9 cellular contexts compared by ENCODE assay signal in genomic region chr6:118665011-118665410, GRCh38. TPM values are rescaled to one million over a fixed set of nuclear protein-coding genes. Genes with fewer than 3 reads are reported as not detected.
A peak's percentile ranks its signal among the peaks of the same experiment; 100 is the strongest.
DNase-seq lines count a peak whose midpoint lies in the region; ATAC-seq and TF ChIP-seq lines count a peak whose summit lies in the region.
"Had no signal": no experiment of that assay in that cellular context is flagged by ENCODE, and none has a peak within 500 bp of the region (broad histone marks: within the 10 kb centered on the region; RNA-seq: fewer than 3 reads in every experiment).

No MANE protein-coding gene starts in this region.

- CTCF ChIA-PET in CD8-positive, alpha-beta memory T cell (lab: Charles Lee), result interaction anchor here (1.2 to 2.1 kb wide), 4 partner anchors 61 to 132 kb away, joined by 3 to 5 read pairs (median 4); no protein-coding TSS in a partner anchor

- peaks cover 4% of the 10 kb centered on the region for H3K36me3 ChIP-seq in CD8-positive, alpha-beta memory T cell (ENCODE audit: insufficient read depth, low read length)
- H3K36me3 ChIP-seq in GM23248 (ENCODE audit: low read depth) (no peaks in the 10 kb centered on the region), SJSA1 (no peaks in the 10 kb centered on the region), lower lobe of right lung (no peaks in the 10 kb centered on the region), sigmoid colon (no peaks in the 10 kb centered on the region)
- H3K36me3 ChIP-seq: uterus had no signal

- intact Hi-C loops in lower lobe of right lung (cut with DNase I), result no loop called here
- intact Hi-C loops in sigmoid colon (cut with DNase I), result no loop called here

- in situ Hi-C loops in GM23248 (cut with MboI), result no loop called here

- no peaks in the 10 kb centered on the region for H3K9me3 Mint-ChIP-seq in CD8-positive, alpha-beta memory T cell

- H3K9me3 ChIP-seq in CD8-positive, alpha-beta memory T cell (ENCODE audit: low read length), result no peaks in the 10 kb centered on the region
- H3K9me3 ChIP-seq in GM23248 (ENCODE audit: low read depth) (no peaks in the 10 kb centered on the region), SJSA1 (replicated peaks) (no peaks in the 10 kb centered on the region), lower lobe of right lung (no peaks in the 10 kb centered on the region), sigmoid colon (no peaks in the 10 kb centered on the region)
- H3K9me3 ChIP-seq: uterus had no signal

- no peaks in the 10 kb centered on the region for H3K27me3 ChIP-seq in CD8-positive, alpha-beta memory T cell (ENCODE audit: insufficient read depth, low read length, poor library complexity, severe bottlenecking)
- H3K27me3 ChIP-seq in GM23248 (replicated peaks; ENCODE audit: insufficient read depth) (no peaks in the 10 kb centered on the region), SJSA1 (replicated peaks) (no peaks in the 10 kb centered on the region), lower lobe of right lung (ENCODE audit: low read depth) (no peaks in the 10 kb centered on the region), sigmoid colon (no peaks in the 10 kb centered on the region)
- H3K27me3 ChIP-seq: uterus had no signal

- H3K4me3 Mint-ChIP-seq in CD8-positive, alpha-beta memory T cell, result peak overlapping the region; percentile 80 to 89 (median 87)

- peaks cover 0 to 16% (median 5%) of the 10 kb centered on the region in 3 donors for H3K36me3 Mint-ChIP-seq in CD8-positive, alpha-beta memory T cell

- peaks cover 51% of the 10 kb centered on the region for H3K4me1 ChIP-seq in CD8-positive, alpha-beta memory T cell (ENCODE audit: insufficient read depth, low read length)
- peaks cover 21% of the 10 kb centered on the region for H3K4me1 ChIP-seq in GM23248 (ENCODE audit: insufficient read depth)
- H3K4me1 ChIP-seq in SJSA1 (replicated peaks), result peaks cover 33% of the 10 kb centered on the region
- H3K4me1 ChIP-seq in lower lobe of right lung, result peaks cover 14% of the 10 kb centered on the region
- H3K4me1 ChIP-seq in sigmoid colon, result peaks cover 0 to 5% (median 0%) of the 10 kb centered on the region in 4 donors
- H3K4me1 ChIP-seq: uterus had no signal

- peaks cover 57 to 78% (median 77%) of the 10 kb centered on the region in 3 donors for H3K4me1 Mint-ChIP-seq in CD8-positive, alpha-beta memory T cell

- no peak for ATAC-seq in lower lobe of right lung

- H3K27me3 Mint-ChIP-seq in CD8-positive, alpha-beta memory T cell, result no peaks in the 10 kb centered on the region

- no peak for TF ChIP-seq EP300 in sigmoid colon (IDR thresholded peaks at IDR 0.05)

- H3K27ac Mint-ChIP-seq in CD8-positive, alpha-beta memory T cell, result peak overlapping the region; percentile 63 to 99 (median 95)

- peak overlapping the region; percentile 58 for H3K4me3 ChIP-seq in CD8-positive, alpha-beta memory T cell (ENCODE audit: low read length)
- peak overlapping the region; percentile 67 for H3K4me3 ChIP-seq in GM23248
- peak overlapping the region; percentile 27 for H3K4me3 ChIP-seq in SJSA1
- H3K4me3 ChIP-seq in lower lobe of right lung, result peak overlapping the region; percentile 27
- no peak overlapping the region for H3K4me3 ChIP-seq in sigmoid colon

- peak in 1 of 5 donors; percentile 8 for DNase-seq in CD8-positive, alpha-beta memory T cell
- DNase-seq in GM23248, result no peak
- no peak for DNase-seq in SJSA1 (ENCODE audit: low read depth in 1 of 2, low spot score in 2 of 2)
- no peak for DNase-seq in lower lobe of right lung
- no peak for DNase-seq in substantia nigra (lab: John Stamatoyannopoulos, UW)
- no peak for DNase-seq in cortex of kidney (lab: John Stamatoyannopoulos, UW)
- no peak for DNase-seq in sigmoid colon
- no peak for DNase-seq in activated CD8-positive, alpha-beta memory T cell treated with anti-CD3 and anti-CD28 coated beads, Interleukin-2, amount 50 U/mL, for 4 hours
- DNase-seq: uterus had no signal

- H3K79me2 ChIP-seq in GM23248 (ENCODE audit: insufficient read depth), result no peaks in the 10 kb centered on the region

- H3K27ac ChIP-seq in CD8-positive, alpha-beta memory T cell (ENCODE audit: low read depth, low read length), result no peak overlapping the region
- no peak overlapping the region for H3K27ac ChIP-seq in GM23248
- H3K27ac ChIP-seq in SJSA1, result peak overlapping the region; percentile 7; the same call in 1 of the 2 replicates
- no peak overlapping the region for H3K27ac ChIP-seq in lower lobe of right lung
- H3K27ac ChIP-seq in substantia nigra (ENCODE audit: low read depth, low read length, poor library complexity, severe bottlenecking), result no peak overlapping the region
- no peak overlapping the region for H3K27ac ChIP-seq in sigmoid colon

- no peaks in the 10 kb centered on the region for H3K9me2 ChIP-seq in GM23248 (ENCODE audit: insufficient read depth)

- TF ChIP-seq POLR2A in sigmoid colon (IDR thresholded peaks at IDR 0.05), result no peak

- H2AFZ ChIP-seq in GM23248, result peak overlapping the region; percentile 71

- peak overlapping the region; percentile 78 for H3K4me2 ChIP-seq in GM23248 (ENCODE audit: unreplicated experiment)

- no peaks in the 10 kb centered on the region for H4K20me1 ChIP-seq in GM23248 (ENCODE audit: insufficient read depth)

- POLR2A ChIA-PET in CD8-positive, alpha-beta memory T cell (lab: Charles Lee), result no interaction called here

- 68 to 74% methylated on average over 3 of the region's 3 CpGs for WGBS in GM23248 (ENCODE audit: low coverage in 1 of 2, low lambda C conversion rate in 2 of 2, missing lambda C conversion rate in 2 of 2), 2 experiments
- 58 to 63% methylated on average over 3 of the region's 3 CpGs for WGBS in sigmoid colon, 2 donors

- H3F3A ChIP-seq in GM23248 (ENCODE audit: insufficient read depth), result peaks cover 20% of the 10 kb centered on the region; the same call in 1 of the 2 replicates

- H3K9ac ChIP-seq in GM23248, result peak overlapping the region; percentile 62

- no peak for TF ChIP-seq CTCF in lower lobe of right lung (IDR thresholded peaks at IDR 0.05)
- TF ChIP-seq CTCF in sigmoid colon (IDR thresholded peaks at IDR 0.05), result no peak

RNA-seq across cellular contexts. Expression of gene CEP85L, which starts 13.6 kb away (rescaled TPM):
- total RNA-seq in CD8-positive, alpha-beta memory T cell, result 10 to 100 TPM; 28.4 to 29.1 TPM
- polyA plus RNA-seq in CD8-positive, alpha-beta memory T cell, result 32.1 TPM
- total RNA-seq in GM23248 (2014; rRNA removed; shearing (Covaris generic)), result 13.0 and 19.9 TPM in 2 replicates
- 11.7 and 12.4 TPM in 2 replicates for polyA plus RNA-seq in GM23248 (2016; fragmentation: Nextera tagmentation; extraction: Ambion mirVana)
- 6.5 and 12.7 TPM in 2 replicates for total RNA-seq in SJSA1 (2014; rRNA removed; shearing (Covaris generic))
- total RNA-seq in lower lobe of right lung, result 11.0 TPM
- total RNA-seq in sigmoid colon, result 10 to 100 TPM; 12.8 to 17.4 (median 15.6) TPM
- polyA plus RNA-seq in sigmoid colon, result 1 to 10 TPM in 1 of 3 donors, under 1 TPM in 2; 0.23 to 2.9 (median 0.60) TPM

Comparison
In these comparisons a context has a peak if more than half of its experiments do, and no peak if none do; other contexts are left out.
1. H3K4me3 ChIP-seq: peak in CD8-positive, alpha-beta memory T cell (single experiment), GM23248 (single experiment), SJSA1 (single experiment) and lower lobe of right lung (single experiment); none in sigmoid colon (0 of 4).